In genomic region chr11:122690292-122690691, GRCh38 we compare ENCODE assay signal across 10 cellular contexts. TPM values are rescaled to one million over a fixed set of nuclear protein-coding genes. Genes with fewer than 3 reads are reported as not detected.
DNase-seq lines count a peak whose midpoint lies in the region; ATAC-seq and TF ChIP-seq lines count a peak whose summit lies in the region.
"Had no signal": no experiment of that assay in that cellular context is flagged by ENCODE, and none has a peak within 500 bp of the region (broad histone marks: within the 10 kb centered on the region; RNA-seq: fewer than 3 reads in every experiment).

No MANE protein-coding gene starts in this region.

- H3K9ac ChIP-seq in neural progenitor cell, result no peak overlapping the region

- peak overlapping the region; percentile 84 for H3K4me3 Mint-ChIP-seq in CD4-positive, alpha-beta T cell
- peak overlapping the region; percentile 28 for H3K4me3 Mint-ChIP-seq in central memory CD8-positive, alpha-beta T cell
- H3K4me3 Mint-ChIP-seq in neural progenitor cell, result no peak overlapping the region
- no peak overlapping the region for H3K4me3 Mint-ChIP-seq in activated T-helper 2 cell treated with anti-CD3 and anti-CD28 coated beads, Interferon-gamma antibody, Interleukin-2, Interleukin-4, amounts not matched to agents 10 μg/mL and 5 μg/mL and 100 μg/mL, durations not matched to agents 14 hours and 24 hours and 36 hours (ENCODE audit: low read depth)

- DNase-seq in CD4-positive, alpha-beta T cell, result no peak
- no peak for DNase-seq in central memory CD8-positive, alpha-beta T cell (ENCODE audit: low spot score in 2 of 2)
- DNase-seq in sigmoid colon, result no peak
- DNase-seq in neural progenitor cell (ENCODE audit: low spot score), result no peak
- DNase-seq in activated T-helper 2 cell treated with anti-CD3 and anti-CD28 coated beads, Interferon-gamma antibody, Interleukin-2, Interleukin-4, amounts not matched to agents 10 μg/mL and 5 μg/mL and 100 μg/mL, durations not matched to agents 14 hours and 24 hours and 36 hours (ENCODE audit: low spot score), result no peak
- no peak for DNase-seq in NOMO-1 treated with DMSO at 0.1 percent for 48 hours (lab: John Stamatoyannopoulos, UW; ENCODE audit: unreplicated experiment)
- DNase-seq: NCI-H2081 treated with DMSO at 0.1 percent for 48 hours, PC-3 had no signal

- peak; percentile 7 for ATAC-seq in CD4-positive, alpha-beta T cell (ENCODE audit: poor library complexity)
- ATAC-seq in HG02852 (IDR thresholded peaks at IDR 0.05; ENCODE audit: unreplicated experiment) (peak; percentile 75), GM21390 (IDR thresholded peaks at IDR 0.05; ENCODE audit: unreplicated experiment) (no peak)
- no peak for ATAC-seq in central memory CD8-positive, alpha-beta T cell (replicated peaks; ENCODE audit: extremely low read depth, poor library complexity, severe bottlenecking)
- ATAC-seq: PC-3 had no signal

- H3K79me2 ChIP-seq in neural progenitor cell (ENCODE audit: low read depth), result no peaks in the 10 kb centered on the region

- H3K4me1 Mint-ChIP-seq in CD4-positive, alpha-beta T cell (ENCODE audit: low read depth), result peaks cover 80% of the 10 kb centered on the region
- H3K4me1 Mint-ChIP-seq in central memory CD8-positive, alpha-beta T cell, result peaks cover 47% of the 10 kb centered on the region
- H3K4me1 Mint-ChIP-seq in neural progenitor cell, result peaks cover 22% of the 10 kb centered on the region
- peaks cover 47% of the 10 kb centered on the region for H3K4me1 Mint-ChIP-seq in activated T-helper 2 cell treated with anti-CD3 and anti-CD28 coated beads, Interferon-gamma antibody, Interleukin-2, Interleukin-4, amounts not matched to agents 10 μg/mL and 5 μg/mL and 100 μg/mL, durations not matched to agents 14 hours and 24 hours and 36 hours (ENCODE audit: low read depth)

- TF ChIP-seq POLR2A in sigmoid colon (IDR thresholded peaks at IDR 0.05), result no peak

- H3F3A ChIP-seq in neural progenitor cell (ENCODE audit: low read depth), result peaks cover 11% of the 10 kb centered on the region

- H3K27me3 ChIP-seq in CD4-positive, alpha-beta T cell (ENCODE audit: control insufficient read depth, insufficient read depth, low read length), result no peaks in the 10 kb centered on the region
- H3K27me3 ChIP-seq in sigmoid colon (no peaks in the 10 kb centered on the region), neural progenitor cell (no peaks in the 10 kb centered on the region)

- TF ChIP-seq EP300 in sigmoid colon (IDR thresholded peaks at IDR 0.05), result no peak

- H3K27me3 Mint-ChIP-seq in CD4-positive, alpha-beta T cell, result no peaks in the 10 kb centered on the region
- no peaks in the 10 kb centered on the region for H3K27me3 Mint-ChIP-seq in central memory CD8-positive, alpha-beta T cell
- H3K27me3 Mint-ChIP-seq in neural progenitor cell (ENCODE audit: insufficient read depth, low read depth), result no peaks in the 10 kb centered on the region
- H3K27me3 Mint-ChIP-seq in activated T-helper 2 cell treated with anti-CD3 and anti-CD28 coated beads, Interferon-gamma antibody, Interleukin-2, Interleukin-4, amounts not matched to agents 10 μg/mL and 5 μg/mL and 100 μg/mL, durations not matched to agents 14 hours and 24 hours and 36 hours (ENCODE audit: low read depth), result no peaks in the 10 kb centered on the region

- peaks cover 7% of the 10 kb centered on the region for H3K36me3 Mint-ChIP-seq in CD4-positive, alpha-beta T cell (ENCODE audit: low read depth)
- H3K36me3 Mint-ChIP-seq in central memory CD8-positive, alpha-beta T cell (ENCODE audit: insufficient read depth), result no peaks in the 10 kb centered on the region
- H3K36me3 Mint-ChIP-seq in neural progenitor cell, result peaks cover 6% of the 10 kb centered on the region
- peaks cover 6% of the 10 kb centered on the region for H3K36me3 Mint-ChIP-seq in activated T-helper 2 cell treated with anti-CD3 and anti-CD28 coated beads, Interferon-gamma antibody, Interleukin-2, Interleukin-4, amounts not matched to agents 10 μg/mL and 5 μg/mL and 100 μg/mL, durations not matched to agents 14 hours and 24 hours and 36 hours (ENCODE audit: low read depth)

- peak overlapping the region; percentile 87 for H3K27ac Mint-ChIP-seq in CD4-positive, alpha-beta T cell
- no peak overlapping the region for H3K27ac Mint-ChIP-seq in central memory CD8-positive, alpha-beta T cell (ENCODE audit: low read depth)
- H3K27ac Mint-ChIP-seq in neural progenitor cell, result no peak overlapping the region
- H3K27ac Mint-ChIP-seq in activated T-helper 2 cell treated with anti-CD3 and anti-CD28 coated beads, Interferon-gamma antibody, Interleukin-2, Interleukin-4, amounts not matched to agents 10 μg/mL and 5 μg/mL and 100 μg/mL, durations not matched to agents 14 hours and 24 hours and 36 hours, result no peak overlapping the region

- no peak overlapping the region for H3K4me3 ChIP-seq in sigmoid colon
- H3K4me3 ChIP-seq in neural progenitor cell, result no peak overlapping the region

- H3K4me1 ChIP-seq in sigmoid colon (peaks cover 0 to 36% (median 30%) of the 10 kb centered on the region in 4 donors), neural progenitor cell (peaks cover 15% of the 10 kb centered on the region)

- H3K9me3 Mint-ChIP-seq in CD4-positive, alpha-beta T cell, result no peaks in the 10 kb centered on the region
- H3K9me3 Mint-ChIP-seq in central memory CD8-positive, alpha-beta T cell, result no peaks in the 10 kb centered on the region
- no peaks in the 10 kb centered on the region for H3K9me3 Mint-ChIP-seq in neural progenitor cell
- H3K9me3 Mint-ChIP-seq in activated T-helper 2 cell treated with anti-CD3 and anti-CD28 coated beads, Interferon-gamma antibody, Interleukin-2, Interleukin-4, amounts not matched to agents 10 μg/mL and 5 μg/mL and 100 μg/mL, durations not matched to agents 14 hours and 24 hours and 36 hours, result no peaks in the 10 kb centered on the region

- H3K36me3 ChIP-seq in sigmoid colon (no peaks in the 10 kb centered on the region), neural progenitor cell (no peaks in the 10 kb centered on the region)

- 84 to 91% methylated on average over 3 of the region's 3 CpGs for WGBS in sigmoid colon, 2 donors

- H3K27ac ChIP-seq in CD4-positive, alpha-beta T cell (ENCODE audit: low read depth, low read length), result peak overlapping the region; percentile 46
- H3K27ac ChIP-seq in sigmoid colon (peak overlapping the region; percentile 38 to 76 (median 70)), neural progenitor cell (no peak overlapping the region)

- H3K4me2 ChIP-seq in neural progenitor cell, result no peak overlapping the region

- no peaks in the 10 kb centered on the region for H4K20me1 ChIP-seq in neural progenitor cell (ENCODE audit: low read depth)

- no peaks in the 10 kb centered on the region for H3K9me3 ChIP-seq in CD4-positive, alpha-beta T cell (ENCODE audit: control insufficient read depth, low read length)
- no peaks in the 10 kb centered on the region for H3K9me3 ChIP-seq in sigmoid colon
- no peaks in the 10 kb centered on the region for H3K9me3 ChIP-seq in neural progenitor cell (ENCODE audit: low read depth)

- intact Hi-C loops in CD4-positive, alpha-beta T cell (cut with DNase I, micrococcal nuclease), result loop anchor here in 1 of 2 experiments (5.0 kb wide), 1 partner anchor 33 kb away; the partner anchor contains the start of gene UBASH3B
- intact Hi-C loops in sigmoid colon (cut with DNase I), result no loop called here
- intact Hi-C loops in activated T-helper 2 cell treated with anti-CD3 and anti-CD28 coated beads, Interferon-gamma antibody, Interleukin-2, Interleukin-4, amounts not matched to agents 10 μg/mL and 5 μg/mL and 100 μg/mL, durations not matched to agents 14 hours and 24 hours and 36 hours (cut with micrococcal nuclease), result no loop called here

- TF ChIP-seq CTCF in CD4-positive, alpha-beta T cell (IDR thresholded peaks at IDR 0.05), result no peak
- TF ChIP-seq CTCF in sigmoid colon (IDR thresholded peaks at IDR 0.05) (no peak), neural progenitor cell (IDR thresholded peaks at IDR 0.05) (no peak)

- CTCF ChIA-PET in CD4-positive, alpha-beta T cell (lab: Charles Lee), result interaction anchor here (0.5 to 2.8 kb wide), 6 partner anchors 29 to 66 kb away, joined by 3 to 6 read pairs (median 4); partner anchors contain the start of gene UBASH3B

- no peak overlapping the region for H2AFZ ChIP-seq in neural progenitor cell (replicated peaks)

- POLR2A ChIA-PET in CD4-positive, alpha-beta T cell (lab: Charles Lee), result interaction anchor here (1.1 to 3.6 kb wide), 7 partner anchors 15 to 174 kb away, joined by 3 to 39 read pairs (median 7); no protein-coding TSS in a partner anchor

RNA-seq across cellular contexts. Expression of gene UBASH3B, which starts 34.8 kb away (rescaled TPM):
- total RNA-seq in CD4-positive, alpha-beta T cell, result 10 to 100 TPM; 24.5 to 28.6 TPM
- total RNA-seq in sigmoid colon, result 10 to 100 TPM in 1 of 4 donors, 1 to 10 TPM in 3; 2.0 to 12.9 (median 2.2) TPM
- polyA plus RNA-seq in sigmoid colon, result 1 to 10 TPM; 1.4 to 3.2 (median 1.8) TPM
- total RNA-seq in neural progenitor cell (ENCODE audit: low replicate concordance), result 2.0 and 5.5 TPM in 2 replicates
- 19.3 and 20.1 TPM in 2 replicates for total RNA-seq in activated T-helper 2 cell treated with anti-CD3 and anti-CD28 coated beads, Interferon-gamma antibody, Interleukin-2, Interleukin-4, amounts not matched to agents 10 μg/mL and 5 μg/mL and 100 μg/mL, durations not matched to agents 14 hours and 24 hours and 36 hours

Comparison
In these comparisons a context has a peak if more than half of its experiments do, and no peak if none do; other contexts are left out.
1. ATAC-seq: peak in CD4-positive, alpha-beta T cell (single experiment) and HG02852 (single experiment); none in central memory CD8-positive, alpha-beta T cell (single experiment) and GM21390 (single experiment).
2. H3K4me3 Mint-ChIP-seq: peak in CD4-positive, alpha-beta T cell (single experiment) and central memory CD8-positive, alpha-beta T cell (single experiment); none in neural progenitor cell (single experiment) and activated T-helper 2 cell treated with anti-CD3 and anti-CD28 coated beads, Interferon-gamma antibody, Interleukin-2, Interleukin-4, amounts not matched to agents 10 μg/mL and 5 μg/mL and 100 μg/mL, durations not matched to agents 14 hours and 24 hours and 36 hours (single experiment).